Comparison of ENCODE assay signal across 25 cellular contexts in genomic region chr17:51014129-51014528, GRCh38.
"Had no signal": no experiment of that assay in that cellular context is flagged by ENCODE, and none has a peak within 500 bp of the region (broad histone marks: within the 10 kb centered on the region; RNA-seq: fewer than 3 reads in every experiment).

No MANE protein-coding gene starts in this region.

- H3K4me1 ChIP-seq: left lung, lower lobe of right lung, psoas muscle, suprapubic skin had no signal

- H3K27me3 ChIP-seq: body of pancreas, heart left ventricle, left lung, neutrophil, pancreas, sigmoid colon, suprapubic skin, tibial nerve had no signal

- H3K4me3 ChIP-seq: body of pancreas, heart left ventricle, left lung, lower lobe of right lung, pancreas, psoas muscle, sigmoid colon, suprapubic skin, tibial nerve had no signal

- H3K9me3 ChIP-seq: body of pancreas, heart left ventricle, left lung, lower lobe of right lung, neutrophil, pancreas, psoas muscle, sigmoid colon, suprapubic skin, tibial nerve had no signal

- ATAC-seq: activated CD4-positive, alpha-beta T cell treated with anti-CD3 and anti-CD28 coated beads for 36 hours; activated CD8-positive, alpha-beta memory T cell treated with anti-CD3 and anti-CD28 coated beads, Interleukin-2, amount 10 ng/mL, durations not matched to agents 7 days and 5 days; activated CD8-positive, alpha-beta T cell treated with anti-CD3 and anti-CD28 coated beads, Interleukin-2, amount 10 ng/mL, durations not matched to agents 7 days and 5 days; body of pancreas; heart left ventricle; left lung; lower lobe of right lung; pancreas; psoas muscle; stimulated activated effector memory CD8-positive, alpha-beta T cell treated with anti-CD3 and anti-CD28 coated beads, Interleukin-12 subunit alpha, Interleukin-12 subunit beta, amount 100 ng/mL, for 72 hours; stimulated activated naive CD8-positive, alpha-beta T cell treated with anti-CD3 and anti-CD28 coated beads, Interleukin-15, amount 100 ng/mL, for 72 hours had no signal

- H3K27ac ChIP-seq: lower lobe of right lung, neutrophil, pancreas, psoas muscle, suprapubic skin had no signal

- DNase-seq: activated CD4-positive, alpha-beta T cell treated with anti-CD3 and anti-CD28 coated beads for 36 hours; activated CD4-positive, CD25-positive, alpha-beta regulatory T cell; activated CD8-positive, alpha-beta memory T cell treated with anti-CD3 and anti-CD28 coated beads, Interleukin-2, amount 10 ng/mL, durations not matched to agents 7 days and 5 days; activated CD8-positive, alpha-beta T cell treated with anti-CD3 and anti-CD28 coated beads, Interleukin-2, amount 10 ng/mL, durations not matched to agents 7 days and 5 days; activated effector memory CD4-positive, alpha-beta T cell treated with Interleukin-2 at 50 U/mL for 16 hours; activated naive CD4-positive, alpha-beta T cell treated with Interleukin-2 at 50 U/mL for 16 hours; aorta; body of pancreas; cortex of kidney; heart left ventricle; kidney glomerular epithelial cell; left lung; lower lobe of right lung; naive B cell; nephron progenitor cell; pancreas; psoas muscle; sigmoid colon; small intestine; stimulated activated CD4-positive, alpha-beta T cell treated with anti-CD3 and anti-CD28 coated beads, Interleukin-4, amount 100 ng/mL, for 24 hours; stimulated activated naive CD8-positive, alpha-beta T cell treated with anti-CD3 and anti-CD28 coated beads, Interleukin-15, amount 100 ng/mL, for 72 hours had no signal
